8 cellular contexts compared by ENCODE assay signal in genomic region chr1:230977781-230978490, GRCh38. TPM values are rescaled to one million over a fixed set of nuclear protein-coding genes. Genes with fewer than 3 reads are reported as not detected.
A peak's percentile ranks its signal among the peaks of the same experiment; 100 is the strongest.
DNase-seq lines count a peak whose midpoint lies in the region; ATAC-seq, FAIRE-seq and TF ChIP-seq lines count a peak whose summit lies in the region.

No MANE protein-coding gene starts in this region.

- H2AFZ ChIP-seq in OCI-LY1 (ENCODE audit: low read length) = no peak overlapping the region

- H3K27me3 Mint-ChIP-seq in activated T-helper 17 cell treated with anti-CD3 and anti-CD28 coated beads, Interleukin-2, amount 50 U/mL, for 72 hours = no peaks in the 10 kb centered on the region

- no peaks in the 10 kb centered on the region for H3F3A ChIP-seq in OCI-LY1 (ENCODE audit: insufficient read depth, low read length)

- intact Hi-C loops in pancreas (cut with DNase I) = no loop called here

- H4K20me1 ChIP-seq in BLaER1 (no peaks in the 10 kb centered on the region), OCI-LY1 (ENCODE audit: insufficient read depth, low read length) (no peaks in the 10 kb centered on the region)

- peaks cover 17% of the 10 kb centered on the region for H3K36me3 Mint-ChIP-seq in activated T-helper 17 cell treated with anti-CD3 and anti-CD28 coated beads, Interleukin-2, amount 50 U/mL, for 72 hours (ENCODE audit: low read depth)

- ATAC-seq in GM19372 (IDR thresholded peaks at IDR 0.05; ENCODE audit: low read depth, unreplicated experiment) = peak; percentile 7
- ATAC-seq in HG03442 (IDR thresholded peaks at IDR 0.05; ENCODE audit: unreplicated experiment) = peak; percentile 6
- ATAC-seq in activated T-helper 17 cell treated with anti-CD3 and anti-CD28 coated beads, Interleukin-2, amount 50 U/mL, for 72 hours (replicated peaks) = no peak
- ATAC-seq in pancreas = peak in 3 of 4 donors; percentile 1 to 4 (median 4)

- peak overlapping the region; percentile 98 for H3K4me3 Mint-ChIP-seq in activated T-helper 17 cell treated with anti-CD3 and anti-CD28 coated beads, Interleukin-2, amount 50 U/mL, for 72 hours

- TF ChIP-seq CTCF in OCI-LY1 (IDR thresholded peaks at IDR 0.05; ENCODE audit: low read length) = no peak; the same call in 1 of the 2 replicates
- TF ChIP-seq CTCF in pancreas (IDR thresholded peaks at IDR 0.05) = no peak

- peak; percentile 34 for DNase-seq in glomerular endothelial cell (ENCODE audit: extremely low read depth, low read depth, low spot score)
- DNase-seq in pancreas = peak; percentile 36 to 79 (median 52)
- DNase-seq in middle frontal gyrus (ENCODE audit: extremely low spot score, low spot score) = no peak

- H3K9me3 ChIP-seq in BLaER1 (no peaks in the 10 kb centered on the region), OCI-LY1 (ENCODE audit: low read length) (no peaks in the 10 kb centered on the region), pancreas (no peaks in the 10 kb centered on the region)

- H3K4me3 ChIP-seq in BLaER1 = peak overlapping the region; percentile 87
- peak overlapping the region; percentile 89 for H3K4me3 ChIP-seq in OCI-LY1 (ENCODE audit: low read depth, low read length, poor library complexity, severe bottlenecking)
- peak overlapping the region; percentile 50 to 83 (median 58) for H3K4me3 ChIP-seq in pancreas

- peaks cover 6% of the 10 kb centered on the region; the same call in 1 of the 2 replicates for H3K79me2 ChIP-seq in OCI-LY1 (ENCODE audit: insufficient read depth, low read length)

- H3K27me3 ChIP-seq in BLaER1 = no peaks in the 10 kb centered on the region
- no peaks in the 10 kb centered on the region for H3K27me3 ChIP-seq in OCI-LY1 (ENCODE audit: insufficient read depth, low read length)
- H3K27me3 ChIP-seq in pancreas = no peaks in the 10 kb centered on the region

- 0 to 1% methylated on average over 38 to 51 of the region's 51 CpGs for WGBS in pancreas, 2 donors

- H3K9me3 Mint-ChIP-seq in activated T-helper 17 cell treated with anti-CD3 and anti-CD28 coated beads, Interleukin-2, amount 50 U/mL, for 72 hours = no peaks in the 10 kb centered on the region

- H3K36me3 ChIP-seq in BLaER1 (peaks cover 21% of the 10 kb centered on the region), OCI-LY1 (ENCODE audit: insufficient read depth, low read length) (peaks cover 31% of the 10 kb centered on the region; the same call in 1 of the 2 replicates), pancreas (no peaks in the 10 kb centered on the region)

- peak overlapping the region; percentile 93 for H3K4me2 ChIP-seq in BLaER1
- H3K4me2 ChIP-seq in OCI-LY1 (ENCODE audit: low read length) = peak overlapping the region; percentile 98

- peak overlapping the region; percentile 80 for H3K27ac ChIP-seq in BLaER1
- H3K27ac ChIP-seq in OCI-LY1 (ENCODE audit: low read depth, low read length, poor library complexity, severe bottlenecking) = peak overlapping the region; percentile 75
- H3K27ac ChIP-seq in pancreas = peak overlapping the region; percentile 2 to 49 (median 22)

- H3K4me1 Mint-ChIP-seq in activated T-helper 17 cell treated with anti-CD3 and anti-CD28 coated beads, Interleukin-2, amount 50 U/mL, for 72 hours = peaks cover 28% of the 10 kb centered on the region

- peaks cover 50% of the 10 kb centered on the region for H3K4me1 ChIP-seq in BLaER1
- H3K4me1 ChIP-seq in OCI-LY1 (ENCODE audit: insufficient read depth, low read length, severe bottlenecking) = peaks cover 33% of the 10 kb centered on the region
- H3K4me1 ChIP-seq in pancreas = peaks cover 0 to 20% (median 7%) of the 10 kb centered on the region in 3 donors

- peak overlapping the region; percentile 84 for H3K9ac ChIP-seq in BLaER1
- peak overlapping the region; percentile 67 for H3K9ac ChIP-seq in OCI-LY1 (ENCODE audit: low read length)

- no peak for FAIRE-seq in pancreas (lab: Jason Lieb, UNC)

- H3K9me2 ChIP-seq in OCI-LY1 (ENCODE audit: low read depth, low read length) = no peaks in the 10 kb centered on the region

- peak overlapping the region; percentile 98 for H3K27ac Mint-ChIP-seq in activated T-helper 17 cell treated with anti-CD3 and anti-CD28 coated beads, Interleukin-2, amount 50 U/mL, for 72 hours

RNA-seq across cellular contexts. Expression of gene TTC13, which starts 0.7 kb away (rescaled TPM):
- 10 to 100 TPM; 13.3 to 22.0 TPM for total RNA-seq in activated T-helper 17 cell treated with anti-CD3 and anti-CD28 coated beads, Interleukin-2, amount 50 U/mL, for 72 hours
- total RNA-seq in glomerular endothelial cell = 12.9 and 19.7 TPM in 2 replicates
- 10 to 100 TPM in 1 of 6 donors, 1 to 10 TPM in 5; 5.3 to 11.9 (median 8.2) TPM for total RNA-seq in pancreas
- 10 to 100 TPM in 1 of 2 donors, 1 to 10 TPM in 1; 8.6 to 17.0 TPM for polyA plus RNA-seq in pancreas

RNA-seq across cellular contexts. Expression of gene ARV1, which starts 1.0 kb away (rescaled TPM):
- total RNA-seq in activated T-helper 17 cell treated with anti-CD3 and anti-CD28 coated beads, Interleukin-2, amount 50 U/mL, for 72 hours = 10 to 100 TPM in 1 of 2 donors, 1 to 10 TPM in 1; 8.9 to 15.4 TPM
- 17.9 and 23.2 TPM in 2 replicates for total RNA-seq in glomerular endothelial cell
- total RNA-seq in pancreas = 10 to 100 TPM in 1 of 6 donors, 1 to 10 TPM in 5; 7.4 to 11.0 (median 8.9) TPM
- polyA plus RNA-seq in pancreas = 10 to 100 TPM; 17.8 to 20.1 TPM

Comparison
In these comparisons a context has a peak if more than half of its experiments do, and no peak if none do; other contexts are left out.
1. H3K27ac ChIP-seq: peak in every context shown above with its lines; median percentile 80 in BLaER1; 75 in OCI-LY1; 22 in pancreas.